In genomic region chr20:38616457-38616856, GRCh38 we compare ENCODE assay signal across 23 cellular contexts. TPM values are rescaled to one million over a fixed set of nuclear protein-coding genes. Genes with fewer than 3 reads are reported as not detected.
A peak's percentile ranks its signal among the peaks of the same experiment; 100 is the strongest.
DNase-seq lines count a peak whose midpoint lies in the region; ATAC-seq and TF ChIP-seq lines count a peak whose summit lies in the region.
"Had no signal": no experiment of that assay in that cellular context is flagged by ENCODE, and none has a peak within 500 bp of the region (broad histone marks: within the 10 kb centered on the region; RNA-seq: fewer than 3 reads in every experiment).

No MANE protein-coding gene starts in this region.

- ATAC-seq in RWPE2 (ENCODE audit: low read depth): no peak
- ATAC-seq: GM12878 had no signal

- H3K27ac Mint-ChIP-seq in chondrocyte (ENCODE audit: unreplicated experiment): no peak overlapping the region
- H3K27ac Mint-ChIP-seq: CD14-positive monocyte; CD4-positive, alpha-beta memory T cell; CD4-positive, CD25-positive, alpha-beta regulatory T cell; CD8-positive, alpha-beta memory T cell had no signal

- H3K36me3 Mint-ChIP-seq in chondrocyte (ENCODE audit: low read depth): no peaks in the 10 kb centered on the region
- H3K36me3 Mint-ChIP-seq: CD14-positive monocyte; CD4-positive, alpha-beta memory T cell; CD4-positive, CD25-positive, alpha-beta regulatory T cell; CD8-positive, alpha-beta memory T cell had no signal

- no peak overlapping the region for H2AFZ ChIP-seq in PC-9

- no peaks in the 10 kb centered on the region for H3K9me2 ChIP-seq in PC-9 (ENCODE audit: insufficient read depth)

- H3K27me3 Mint-ChIP-seq in chondrocyte (ENCODE audit: low read depth): peaks cover 48% of the 10 kb centered on the region

- intact Hi-C loops in PC-9 (cut with micrococcal nuclease; ENCODE audit: unreplicated experiment): no loop called here

- CTCF ChIA-PET in PC-9 (lab: Charles Lee): interaction anchor here (0.8 kb wide), 1 partner anchor 12 kb away, joined by 3 read pairs; no protein-coding TSS in a partner anchor

- TF ChIP-seq CTCF in PC-9 (conservative IDR thresholded peaks at IDR 0.05) (no peak), RWPE2 (IDR thresholded peaks at IDR 0.05; ENCODE audit: poor library complexity, severe bottlenecking) (no peak), chondrocyte (IDR thresholded peaks at IDR 0.05) (no peak)

- H3K9me3 ChIP-seq in PC-9 (ENCODE audit: insufficient read depth, low read depth): no peaks in the 10 kb centered on the region
- no peaks in the 10 kb centered on the region for H3K9me3 ChIP-seq in RWPE2 (ENCODE audit: severe bottlenecking)
- H3K9me3 ChIP-seq: BE2C, BLaER1 had no signal

- H3K4me1 ChIP-seq in PC-9 (replicated peaks; ENCODE audit: insufficient read depth) (peaks cover 36% of the 10 kb centered on the region), RWPE2 (ENCODE audit: insufficient read depth, poor library complexity, severe bottlenecking) (peaks cover 14% of the 10 kb centered on the region)
- H3K4me1 ChIP-seq: BE2C, BLaER1 had no signal

- peak overlapping the region; percentile 91 for H3K27ac ChIP-seq in PC-9
- peak overlapping the region; percentile 45 for H3K27ac ChIP-seq in RWPE2 (ENCODE audit: poor library complexity, severe bottlenecking)
- H3K27ac ChIP-seq in epithelial cell of prostate: peak overlapping the region; percentile 76
- H3K27ac ChIP-seq: BLaER1 had no signal

- no peak overlapping the region for H3K4me3 Mint-ChIP-seq in chondrocyte (ENCODE audit: unreplicated experiment)
- H3K4me3 Mint-ChIP-seq: CD14-positive monocyte; CD4-positive, alpha-beta memory T cell; CD8-positive, alpha-beta memory T cell had no signal

- H3K27me3 ChIP-seq in PC-9 (ENCODE audit: insufficient read depth, low read depth): no peaks in the 10 kb centered on the region
- no peaks in the 10 kb centered on the region for H3K27me3 ChIP-seq in RWPE2 (ENCODE audit: insufficient read depth, poor library complexity, severe bottlenecking)
- H3K27me3 ChIP-seq: BE2C, BLaER1 had no signal

- no peaks in the 10 kb centered on the region for H3K4me1 Mint-ChIP-seq in chondrocyte (ENCODE audit: low read depth)
- H3K4me1 Mint-ChIP-seq: CD14-positive monocyte; CD4-positive, alpha-beta memory T cell; CD4-positive, CD25-positive, alpha-beta regulatory T cell; CD8-positive, alpha-beta memory T cell had no signal

- H3K9me3 Mint-ChIP-seq in chondrocyte (ENCODE audit: low read depth): no peaks in the 10 kb centered on the region
- H3K9me3 Mint-ChIP-seq: CD4-positive, alpha-beta memory T cell; CD8-positive, alpha-beta memory T cell had no signal

- H3K4me2 ChIP-seq in PC-9: peak overlapping the region; percentile 73
- H3K4me2 ChIP-seq: BLaER1 had no signal

- BruUV-seq in PC-9 (replicated peaks; lab: Mats Ljungman, UMichigan): no TSS peak

- DNase-seq in PC-9: no peak
- DNase-seq in RWPE2 (ENCODE audit: low spot score): no peak
- DNase-seq in epithelial cell of prostate (ENCODE audit: low read depth, low spot score): no peak
- no peak for DNase-seq in KG1 (lab: John Stamatoyannopoulos, UW)
- DNase-seq in chondrocyte (ENCODE audit: low spot score): no peak
- DNase-seq: BE2C; C1 segment of cervical spinal cord; CD4-positive, alpha-beta memory T cell; CD4-positive, CD25-positive, alpha-beta regulatory T cell; CD8-positive, alpha-beta memory T cell; COR-L47; DMS 273 treated with DMSO at 0.1 percent for 48 hours; DMS153; DMS53; DMS79; DND-41; GDM1 had no signal

- no peaks in the 10 kb centered on the region for H4K20me1 ChIP-seq in PC-9 (ENCODE audit: insufficient read depth)
- H4K20me1 ChIP-seq: BLaER1 had no signal

- POLR2A ChIA-PET in PC-9 (lab: Charles Lee; ENCODE audit: unreplicated experiment): interaction anchor here (0.6 to 0.7 kb wide), 2 partner anchors 86 to 452 kb away, joined by 3 to 5 read pairs; no protein-coding TSS in a partner anchor

- H3F3A ChIP-seq in PC-9 (ENCODE audit: insufficient read depth, low read depth): peaks cover 18% of the 10 kb centered on the region

- H3K4me3 ChIP-seq in PC-9 (no peak overlapping the region), RWPE2 (ENCODE audit: severe bottlenecking) (no peak overlapping the region)
- H3K4me3 ChIP-seq: BLaER1, GM12878 had no signal

- H3K36me3 ChIP-seq in PC-9 (ENCODE audit: low read depth): no peaks in the 10 kb centered on the region
- H3K36me3 ChIP-seq in RWPE2 (ENCODE audit: low read depth): no peaks in the 10 kb centered on the region
- H3K36me3 ChIP-seq: BE2C, BLaER1 had no signal

- H3K79me2 ChIP-seq in PC-9 (ENCODE audit: low read depth): no peaks in the 10 kb centered on the region

RNA-seq across cellular contexts. Expression of gene ARHGAP40, which starts 14.8 kb away (rescaled TPM):
- 0.92 and 1.8 TPM in 2 replicates for total RNA-seq in PC-9 (2021)
- not detected in 3 replicates for total RNA-seq in chondrocyte
- total RNA-seq: A673; CD4-positive, alpha-beta memory T cell; CD4-positive, CD25-positive, alpha-beta regulatory T cell; CD8-positive, alpha-beta memory T cell; Daoy; G401 had no signal

RNA-seq across cellular contexts. Expression of gene ADIG, which starts 35.5 kb away (rescaled TPM):
- total RNA-seq in PC-9 (2021): not detected in 2 replicates
- not detected in 3 replicates for total RNA-seq in chondrocyte
- total RNA-seq: A673; CD4-positive, alpha-beta memory T cell; CD4-positive, CD25-positive, alpha-beta regulatory T cell; CD8-positive, alpha-beta memory T cell; Daoy; G401; GM12878 had no signal
